ENCODE assay signal across 15 cellular contexts in genomic region chr12:104465379-104465778, GRCh38. TPM values are rescaled to one million over a fixed set of nuclear protein-coding genes. Genes with fewer than 3 reads are reported as not detected.
A peak's percentile ranks its signal among the peaks of the same experiment; 100 is the strongest.
DNase-seq lines count a peak whose midpoint lies in the region; ATAC-seq and TF ChIP-seq lines count a peak whose summit lies in the region.
"Had no signal": no experiment of that assay in that cellular context is flagged by ENCODE, and none has a peak within 500 bp of the region (broad histone marks: within the 10 kb centered on the region; RNA-seq: fewer than 3 reads in every experiment).

No MANE protein-coding gene starts in this region.

- H3K27me3 ChIP-seq in vagina, result no peaks in the 10 kb centered on the region
- H3K27me3 ChIP-seq in ascending aorta, result no peaks in the 10 kb centered on the region
- H3K27me3 ChIP-seq: foreskin keratinocyte, pancreas had no signal

- no peak for TF ChIP-seq CTCF in vagina (IDR thresholded peaks at IDR 0.05)
- no peak for TF ChIP-seq CTCF in ascending aorta (IDR thresholded peaks at IDR 0.05)

- no peaks in the 10 kb centered on the region for H3K9me3 Mint-ChIP-seq in activated CD4-positive, alpha-beta T cell treated with anti-CD3 and anti-CD28 coated beads, Interleukin-2, amount 10 ng/mL, durations not matched to agents 24 days and 14 days
- H3K9me3 Mint-ChIP-seq in activated naive CD8-positive, alpha-beta T cell treated with anti-CD3 and anti-CD28 coated beads for 36 hours, result peaks cover 7% of the 10 kb centered on the region
- H3K9me3 Mint-ChIP-seq in stimulated activated memory B cell treated with anti-CD40 and anti-IgM and Interleukin-4, amounts not matched to agents 10 μg/mL and 1 μg/mL and 100 μg/mL, for 72 hours, result no peaks in the 10 kb centered on the region

- ATAC-seq in stimulated activated memory B cell treated with anti-CD40 and anti-IgM and Interleukin-4, amounts not matched to agents 10 μg/mL and 1 μg/mL and 100 μg/mL, for 72 hours, result no peak
- ATAC-seq: foreskin keratinocyte had no signal

- H3K27ac ChIP-seq in vagina (no peak overlapping the region), ascending aorta (no peak overlapping the region)
- H3K27ac ChIP-seq: foreskin keratinocyte, pancreas had no signal

- no peaks in the 10 kb centered on the region for H3K27me3 Mint-ChIP-seq in activated CD4-positive, alpha-beta T cell treated with anti-CD3 and anti-CD28 coated beads, Interleukin-2, amount 10 ng/mL, durations not matched to agents 24 days and 14 days
- H3K27me3 Mint-ChIP-seq in activated naive CD8-positive, alpha-beta T cell treated with anti-CD3 and anti-CD28 coated beads for 36 hours, result no peaks in the 10 kb centered on the region
- no peaks in the 10 kb centered on the region for H3K27me3 Mint-ChIP-seq in stimulated activated memory B cell treated with anti-CD40 and anti-IgM and Interleukin-4, amounts not matched to agents 10 μg/mL and 1 μg/mL and 100 μg/mL, for 72 hours

- no peaks in the 10 kb centered on the region for H3K36me3 ChIP-seq in vagina
- no peaks in the 10 kb centered on the region for H3K36me3 ChIP-seq in ascending aorta
- H3K36me3 ChIP-seq: pancreas had no signal

- DNase-seq in activated CD4-positive, alpha-beta T cell treated with anti-CD3 and anti-CD28 coated beads, Interleukin-2, amount 10 ng/mL, durations not matched to agents 24 days and 14 days, result no peak
- no peak for DNase-seq in activated CD4-positive, alpha-beta T cell treated with anti-CD3 and anti-CD28 coated beads, Interleukin-2, amount 50 U/mL, for 4 hours
- DNase-seq in MV-4-11 (lab: John Stamatoyannopoulos, UW), result peak; percentile 43
- no peak for DNase-seq in activated naive CD8-positive, alpha-beta T cell treated with anti-CD3 and anti-CD28 coated beads for 36 hours
- DNase-seq in vagina (ENCODE audit: extremely low spot score in 2 of 2), result no peak
- no peak for DNase-seq in ascending aorta (ENCODE audit: low spot score in 2 of 2)
- DNase-seq in NCI-H526 treated with DMSO at 0.1 percent for 48 hours (lab: John Stamatoyannopoulos, UW), result no peak
- DNase-seq: effector CD4-positive, alpha-beta T cell; foreskin keratinocyte; mesenchymal stem cell; NCI-H1048; pancreas; RPMI8226; small intestine had no signal

- peaks cover 36% of the 10 kb centered on the region for H3K36me3 Mint-ChIP-seq in activated CD4-positive, alpha-beta T cell treated with anti-CD3 and anti-CD28 coated beads, Interleukin-2, amount 10 ng/mL, durations not matched to agents 24 days and 14 days (ENCODE audit: low read depth)
- H3K36me3 Mint-ChIP-seq in activated naive CD8-positive, alpha-beta T cell treated with anti-CD3 and anti-CD28 coated beads for 36 hours, result peaks cover 21% of the 10 kb centered on the region
- peaks cover 33% of the 10 kb centered on the region for H3K36me3 Mint-ChIP-seq in stimulated activated memory B cell treated with anti-CD40 and anti-IgM and Interleukin-4, amounts not matched to agents 10 μg/mL and 1 μg/mL and 100 μg/mL, for 72 hours

- H3K4me1 Mint-ChIP-seq in activated CD4-positive, alpha-beta T cell treated with anti-CD3 and anti-CD28 coated beads, Interleukin-2, amount 10 ng/mL, durations not matched to agents 24 days and 14 days, result peaks cover 70% of the 10 kb centered on the region
- peaks cover 79% of the 10 kb centered on the region for H3K4me1 Mint-ChIP-seq in activated naive CD8-positive, alpha-beta T cell treated with anti-CD3 and anti-CD28 coated beads for 36 hours
- H3K4me1 Mint-ChIP-seq in stimulated activated memory B cell treated with anti-CD40 and anti-IgM and Interleukin-4, amounts not matched to agents 10 μg/mL and 1 μg/mL and 100 μg/mL, for 72 hours, result peaks cover 86% of the 10 kb centered on the region

- peak overlapping the region; percentile 57 for H3K27ac Mint-ChIP-seq in activated CD4-positive, alpha-beta T cell treated with anti-CD3 and anti-CD28 coated beads, Interleukin-2, amount 10 ng/mL, durations not matched to agents 24 days and 14 days
- peak overlapping the region; percentile 26 for H3K27ac Mint-ChIP-seq in activated naive CD8-positive, alpha-beta T cell treated with anti-CD3 and anti-CD28 coated beads for 36 hours
- H3K27ac Mint-ChIP-seq in stimulated activated memory B cell treated with anti-CD40 and anti-IgM and Interleukin-4, amounts not matched to agents 10 μg/mL and 1 μg/mL and 100 μg/mL, for 72 hours, result peak overlapping the region; percentile 53

- H3K4me3 Mint-ChIP-seq in activated CD4-positive, alpha-beta T cell treated with anti-CD3 and anti-CD28 coated beads, Interleukin-2, amount 10 ng/mL, durations not matched to agents 24 days and 14 days, result peak overlapping the region; percentile 4
- no peak overlapping the region for H3K4me3 Mint-ChIP-seq in activated naive CD8-positive, alpha-beta T cell treated with anti-CD3 and anti-CD28 coated beads for 36 hours
- no peak overlapping the region for H3K4me3 Mint-ChIP-seq in stimulated activated memory B cell treated with anti-CD40 and anti-IgM and Interleukin-4, amounts not matched to agents 10 μg/mL and 1 μg/mL and 100 μg/mL, for 72 hours

- H3K4me3 ChIP-seq in vagina, result no peak overlapping the region
- H3K4me3 ChIP-seq in ascending aorta, result no peak overlapping the region
- H3K4me3 ChIP-seq: pancreas had no signal

- peaks cover 7% of the 10 kb centered on the region for H3K4me1 ChIP-seq in vagina
- H3K4me1 ChIP-seq in ascending aorta, result peaks cover 0 to 6% of the 10 kb centered on the region in 2 donors
- H3K4me1 ChIP-seq: foreskin keratinocyte had no signal

- intact Hi-C loops in activated CD4-positive, alpha-beta T cell treated with anti-CD3 and anti-CD28 coated beads, Interleukin-2, amount 10 ng/mL, durations not matched to agents 24 days and 14 days (cut with micrococcal nuclease), result no loop called here
- intact Hi-C loops in vagina (cut with DNase I), result loop anchor here (10.0 kb wide), 1 partner anchor 139 kb away; no protein-coding TSS in a partner anchor
- intact Hi-C loops in ascending aorta (cut with DNase I), result no loop called here

- H3K9me3 ChIP-seq in vagina (no peaks in the 10 kb centered on the region), ascending aorta (no peaks in the 10 kb centered on the region)
- H3K9me3 ChIP-seq: pancreas had no signal

- no peak for TF ChIP-seq POLR2A in vagina (IDR thresholded peaks at IDR 0.05)

RNA-seq across cellular contexts. Expression of gene CHST11, which starts 8.6 kb away (rescaled TPM):
- total RNA-seq in activated CD4-positive, alpha-beta T cell treated with anti-CD3 and anti-CD28 coated beads, Interleukin-2, amount 10 ng/mL, durations not matched to agents 24 days and 14 days, result 44.9 and 46.2 TPM in 2 replicates
- total RNA-seq in activated naive CD8-positive, alpha-beta T cell treated with anti-CD3 and anti-CD28 coated beads for 36 hours, result 10 to 100 TPM; 19.1 to 21.9 TPM
- total RNA-seq in vagina, result 40.0 TPM
- total RNA-seq in ascending aorta, result 63.2 TPM
